In the genomic region with DNA sequence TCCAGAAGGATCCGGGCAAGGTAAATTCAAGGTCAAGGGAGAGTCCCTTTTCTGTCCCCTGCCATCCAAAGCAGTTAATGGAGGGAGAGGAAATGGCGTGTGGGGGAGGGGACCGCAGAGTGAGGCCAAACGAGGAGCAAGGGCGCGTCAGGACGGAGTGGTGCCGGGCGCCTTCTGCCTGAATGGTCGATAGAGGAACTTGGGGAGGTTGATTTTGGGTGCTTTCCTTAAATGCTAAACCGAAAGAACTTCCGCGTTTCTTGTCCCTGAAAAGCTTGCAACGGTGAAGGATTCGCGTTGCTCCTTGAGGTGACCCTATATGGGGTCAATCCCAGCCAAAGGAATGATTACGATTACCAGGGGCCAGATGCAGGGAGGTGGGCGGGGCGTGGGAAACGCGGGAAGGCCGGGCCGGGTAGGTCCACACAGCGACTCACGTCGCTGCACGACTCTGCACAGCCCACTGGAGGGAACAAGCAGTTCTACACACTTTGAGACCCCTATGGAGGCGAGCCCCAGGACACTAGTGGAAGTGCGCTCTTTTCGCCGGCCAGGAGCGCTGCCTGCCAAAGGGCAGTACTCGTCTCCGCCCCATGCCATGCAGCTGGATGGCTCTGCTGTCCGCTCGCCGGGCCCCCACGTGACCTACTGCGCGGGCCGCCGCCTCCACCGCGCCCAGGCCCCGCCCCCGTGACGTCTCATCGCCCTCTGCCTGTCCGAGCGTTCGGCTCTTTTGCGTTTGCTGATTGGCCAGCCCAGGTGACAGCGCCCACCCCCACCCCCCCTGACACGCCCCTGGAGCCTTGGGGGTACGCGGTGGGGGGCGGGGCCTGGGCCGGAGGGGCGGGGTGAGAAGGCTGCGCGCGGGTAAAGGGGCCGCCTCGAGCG, we compare ENCODE assay signal across 8 cellular contexts. TPM values are rescaled to one million over a fixed set of nuclear protein-coding genes. Genes with fewer than 3 reads are reported as not detected.
DNase-seq lines count a peak whose midpoint lies in the region; ATAC-seq, FAIRE-seq and TF ChIP-seq lines count a peak whose summit lies in the region.

No MANE protein-coding gene starts in this region.

- in situ Hi-C loops in Caki2 (cut with HindIII; ENCODE audit: low pct_unique_long_range_greater_than_20kb, low sequenced_read_pairs): no loop called here

- H3K9ac ChIP-seq in endodermal cell (ENCODE audit: extremely low read depth, low read length, poor library complexity, severe bottlenecking): peak overlapping the region; percentile 15

- no peaks in the 10 kb centered on the region for H3K36me3 ChIP-seq in endodermal cell (ENCODE audit: control insufficient read depth, insufficient read depth, low read length)

- H3K27me3 Mint-ChIP-seq in endodermal cell (ENCODE audit: insufficient read depth) (peaks cover 7% of the 10 kb centered on the region), mesothelial cell of epicardium (ENCODE audit: low read depth) (no peaks in the 10 kb centered on the region)

- H3K4me1 Mint-ChIP-seq in endodermal cell (peaks cover 13% of the 10 kb centered on the region), mesothelial cell of epicardium (peaks cover 10% of the 10 kb centered on the region)

- WGBS in endodermal cell (ENCODE audit: insufficient coverage in 1 of 2, insufficient read length in 1 of 2), 2 experiments: 0 to 1% methylated on average over 6 to 50 of the region's 65 CpGs

- H3K9me3 ChIP-seq in endodermal cell (ENCODE audit: control insufficient read depth, low read length): no peaks in the 10 kb centered on the region

- no peaks in the 10 kb centered on the region for H3K27me3 ChIP-seq in endodermal cell (ENCODE audit: control insufficient read depth, insufficient read depth, low read length, poor library complexity, severe bottlenecking)

- ATAC-seq in GM21390 (IDR thresholded peaks at IDR 0.05; ENCODE audit: unreplicated experiment): peak; percentile 89

- peak; percentile 86 for DNase-seq in Caki2 (ENCODE audit: low read depth)
- peak; percentile 85 for DNase-seq in HTR-8/SVneo (ENCODE audit: insufficient read length, low spot score)
- peak; percentile 79 for DNase-seq in NOMO-1 treated with dmso at 0.1 percent for 144 hours (lab: John Stamatoyannopoulos, UW; ENCODE audit: unreplicated experiment)
- DNase-seq in activated CD8-positive, alpha-beta memory T cell treated with anti-CD3 and anti-CD28 coated beads, Interleukin-2, amount 50 U/mL, for 1 hour (ENCODE audit: extremely low read depth): peak; percentile 76
- peak; percentile 97 for DNase-seq in endodermal cell
- peak; percentile 96 to 98 for DNase-seq in mesothelial cell of epicardium (ENCODE audit: low spot score in 2 of 2, unreplicated experiment in 2 of 2)
- DNase-seq in stimulated activated CD8-positive, alpha-beta memory T cell treated with anti-CD3 and anti-CD28 coated beads, Interleukin-15, amount 100 ng/mL, for 24 hours (ENCODE audit: low read depth): peak; percentile 70

- no peaks in the 10 kb centered on the region for H3K36me3 Mint-ChIP-seq in endodermal cell (ENCODE audit: low read depth)
- H3K36me3 Mint-ChIP-seq in mesothelial cell of epicardium: no peaks in the 10 kb centered on the region

- H3K9me3 Mint-ChIP-seq in endodermal cell: no peaks in the 10 kb centered on the region
- H3K9me3 Mint-ChIP-seq in mesothelial cell of epicardium: no peaks in the 10 kb centered on the region

- H3K4me3 Mint-ChIP-seq in endodermal cell (peak overlapping the region; percentile 82), mesothelial cell of epicardium (peak overlapping the region; percentile 75)

- no peak overlapping the region for H3K27ac ChIP-seq in endodermal cell (ENCODE audit: low read depth, low read length)

- H3K4me3 ChIP-seq in endodermal cell (ENCODE audit: low read length): peak overlapping the region; percentile 80

- H3K4me1 ChIP-seq in endodermal cell (ENCODE audit: control insufficient read depth, insufficient read depth, low read length): no peaks in the 10 kb centered on the region

- FAIRE-seq in HTR-8/SVneo (lab: Jason Lieb, UNC): peak; percentile 98

- peak overlapping the region; percentile 96 for H3K27ac Mint-ChIP-seq in endodermal cell
- H3K27ac Mint-ChIP-seq in mesothelial cell of epicardium: peak overlapping the region; percentile 57

- no peak for TF ChIP-seq CTCF in endodermal cell (conservative IDR thresholded peaks at IDR 0.05)
- TF ChIP-seq CTCF in mesothelial cell of epicardium (IDR thresholded peaks at IDR 0.05; ENCODE audit: unreplicated experiment): no peak

RNA-seq across cellular contexts. Expression of gene GK, which starts 0.5 kb away (rescaled TPM):
- total RNA-seq in Caki2 (2014; rRNA removed; shearing (Covaris generic); ENCODE audit: low replicate concordance): 3.9 and 4.5 TPM in 2 replicates
- 10 to 100 TPM in 1 of 2 donors, 1 to 10 TPM in 1; 8.9 to 10.2 TPM for total RNA-seq in endodermal cell
- 6.0 TPM for polyA plus RNA-seq in endodermal cell (2013, experiment 1 of 2)
- polyA plus RNA-seq in endodermal cell (2013, experiment 2 of 2): 5.4 TPM
- 7.5 to 8.2 TPM (median 8.0 TPM) in 3 replicates for total RNA-seq in mesothelial cell of epicardium
